Comparison of ENCODE assay signal across 3 cellular contexts in the genomic region with DNA sequence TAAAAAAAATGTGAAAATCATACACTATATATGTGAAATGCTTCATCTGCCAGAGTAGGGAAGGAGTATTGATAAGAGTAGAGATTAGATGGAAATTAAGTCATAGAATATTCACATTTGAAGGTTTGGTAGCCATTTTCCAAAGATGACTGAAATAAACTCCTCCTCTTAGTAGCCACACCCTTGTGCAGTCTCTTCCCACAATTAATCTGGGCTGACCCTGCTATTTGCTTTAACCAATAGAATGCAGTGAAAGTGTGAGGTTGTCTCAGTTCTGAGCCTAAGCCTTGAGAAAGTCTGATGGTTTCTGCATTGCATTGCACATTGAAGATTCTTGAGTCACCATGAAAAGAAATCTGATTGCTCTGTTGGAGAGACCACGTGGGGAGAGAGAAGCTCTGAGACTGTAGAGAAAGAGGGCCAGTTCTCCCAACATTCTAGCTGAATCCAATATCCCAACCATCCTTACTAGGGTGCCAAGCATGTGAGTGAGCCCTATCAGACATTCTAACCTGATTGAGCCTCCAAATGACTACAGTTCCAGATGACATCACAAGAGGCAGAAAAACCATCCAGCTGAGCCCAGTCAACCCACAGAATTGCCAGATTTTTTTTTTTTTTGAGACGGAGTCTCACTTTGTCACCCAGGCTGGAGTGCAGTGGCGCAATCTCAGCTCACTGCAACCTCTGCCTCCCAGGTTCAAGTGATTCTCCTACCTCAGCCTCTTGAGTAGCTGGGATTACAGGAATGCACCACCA.
TF ChIP-seq lines count a peak whose summit lies in the region.

No MANE protein-coding gene starts in this region.

TF ChIP-seq in GM23338, 12 proteins besides CTCF, POLR2A, EP300 and RAD21:
- no peak for TF ChIP-seq JUNB (IDR thresholded peaks at IDR 0.05; ENCODE audit: unreplicated experiment)
- peak; percentile 95 for TF ChIP-seq ZNF331 (CRISPR knock-in tag; IDR thresholded peaks at IDR 0.05; ENCODE audit: low read depth)
- TF ChIP-seq EZH2phosphoT487 (IDR thresholded peaks at IDR 0.05; ENCODE audit: unreplicated experiment), result no peak

TF ChIP-seq in HCT116, 20 proteins besides CTCF, POLR2A, EP300 and RAD21:
- TF ChIP-seq POLR2AphosphoS5 (IDR thresholded peaks at IDR 0.05; ENCODE audit: low read depth, low read length) (no peak), ZNF274 (IDR thresholded peaks at IDR 0.05; ENCODE audit: low read depth, low read length) (no peak), SRF (IDR thresholded peaks at IDR 0.05; ENCODE audit: low read depth) (no peak), TCF7L2 (IDR thresholded peaks at IDR 0.05; ENCODE audit: borderline replicate concordance, extremely low read depth, insufficient read depth, insufficient read length) (no peak), SP1 (IDR thresholded peaks at IDR 0.05; ENCODE audit: low read depth) (no peak), EZH2 (IDR thresholded peaks at IDR 0.05) (no peak), CEBPB (IDR thresholded peaks at IDR 0.05; ENCODE audit: low read depth) (no peak)
- TF ChIP-seq, protein P1, sequence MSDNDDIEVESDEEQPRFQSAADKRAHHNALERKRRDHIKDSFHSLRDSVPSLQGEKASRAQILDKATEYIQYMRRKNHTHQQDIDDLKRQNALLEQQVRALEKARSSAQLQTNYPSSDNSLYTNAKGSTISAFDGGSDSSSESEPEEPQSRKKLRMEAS (IDR thresholded peaks at IDR 0.05), result no peak
- TF ChIP-seq, protein P2, sequence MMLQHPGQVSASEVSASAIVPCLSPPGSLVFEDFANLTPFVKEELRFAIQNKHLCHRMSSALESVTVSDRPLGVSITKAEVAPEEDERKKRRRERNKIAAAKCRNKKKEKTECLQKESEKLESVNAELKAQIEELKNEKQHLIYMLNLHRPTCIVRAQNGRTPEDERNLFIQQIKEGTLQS (IDR thresholded peaks at IDR 0.05), result no peak

TF ChIP-seq in K562, 482 proteins besides CTCF, POLR2A, EP300 and RAD21:
- no peak for TF ChIP-seq FUS (optimal IDR thresholded peaks at IDR 0.05; ENCODE audit: low read depth, low read length)
- TF ChIP-seq, protein P3, sequence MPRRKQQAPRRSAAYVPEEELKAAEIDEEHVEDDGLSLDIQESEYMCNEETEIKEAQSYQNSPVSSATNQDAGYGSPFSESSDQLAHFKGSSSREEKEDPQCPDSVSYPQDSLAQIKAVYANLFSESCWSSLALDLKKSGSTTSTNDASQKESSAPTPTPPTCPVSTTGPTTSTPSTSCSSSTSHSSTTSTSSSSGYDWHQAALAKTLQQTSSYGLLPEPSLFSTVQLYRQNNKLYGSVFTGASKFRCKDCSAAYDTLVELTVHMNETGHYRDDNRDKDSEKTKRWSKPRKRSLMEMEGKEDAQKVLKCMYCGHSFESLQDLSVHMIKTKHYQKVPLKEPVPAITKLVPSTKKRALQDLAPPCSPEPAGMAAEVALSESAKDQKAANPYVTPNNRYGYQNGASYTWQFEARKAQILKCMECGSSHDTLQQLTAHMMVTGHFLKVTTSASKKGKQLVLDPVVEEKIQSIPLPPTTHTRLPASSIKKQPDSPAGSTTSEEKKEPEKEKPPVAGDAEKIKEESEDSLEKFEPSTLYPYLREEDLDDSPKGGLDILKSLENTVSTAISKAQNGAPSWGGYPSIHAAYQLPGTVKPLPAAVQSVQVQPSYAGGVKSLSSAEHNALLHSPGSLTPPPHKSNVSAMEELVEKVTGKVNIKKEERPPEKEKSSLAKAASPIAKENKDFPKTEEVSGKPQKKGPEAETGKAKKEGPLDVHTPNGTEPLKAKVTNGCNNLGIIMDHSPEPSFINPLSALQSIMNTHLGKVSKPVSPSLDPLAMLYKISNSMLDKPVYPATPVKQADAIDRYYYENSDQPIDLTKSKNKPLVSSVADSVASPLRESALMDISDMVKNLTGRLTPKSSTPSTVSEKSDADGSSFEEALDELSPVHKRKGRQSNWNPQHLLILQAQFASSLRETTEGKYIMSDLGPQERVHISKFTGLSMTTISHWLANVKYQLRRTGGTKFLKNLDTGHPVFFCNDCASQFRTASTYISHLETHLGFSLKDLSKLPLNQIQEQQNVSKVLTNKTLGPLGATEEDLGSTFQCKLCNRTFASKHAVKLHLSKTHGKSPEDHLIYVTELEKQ (CRISPR knock-in tag; IDR thresholded peaks at IDR 0.05), result no peak
- TF ChIP-seq, protein P4, sequence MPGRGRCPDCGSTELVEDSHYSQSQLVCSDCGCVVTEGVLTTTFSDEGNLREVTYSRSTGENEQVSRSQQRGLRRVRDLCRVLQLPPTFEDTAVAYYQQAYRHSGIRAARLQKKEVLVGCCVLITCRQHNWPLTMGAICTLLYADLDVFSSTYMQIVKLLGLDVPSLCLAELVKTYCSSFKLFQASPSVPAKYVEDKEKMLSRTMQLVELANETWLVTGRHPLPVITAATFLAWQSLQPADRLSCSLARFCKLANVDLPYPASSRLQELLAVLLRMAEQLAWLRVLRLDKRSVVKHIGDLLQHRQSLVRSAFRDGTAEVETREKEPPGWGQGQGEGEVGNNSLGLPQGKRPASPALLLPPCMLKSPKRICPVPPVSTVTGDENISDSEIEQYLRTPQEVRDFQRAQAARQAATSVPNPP (IDR thresholded peaks at IDR 0.05; ENCODE audit: borderline replicate concordance, insufficient read depth, insufficient read length), result no peak
- TF ChIP-seq ZNF589 (CRISPR knock-in tag; IDR thresholded peaks at IDR 0.05; ENCODE audit: low read depth), result no peak
- 0 out of 2 replicates have a peak, but pooled peaks have one; percentile 13 for TF ChIP-seq CEBPB (tag; IDR thresholded peaks at IDR 0.05)
- TF ChIP-seq, protein P5, sequence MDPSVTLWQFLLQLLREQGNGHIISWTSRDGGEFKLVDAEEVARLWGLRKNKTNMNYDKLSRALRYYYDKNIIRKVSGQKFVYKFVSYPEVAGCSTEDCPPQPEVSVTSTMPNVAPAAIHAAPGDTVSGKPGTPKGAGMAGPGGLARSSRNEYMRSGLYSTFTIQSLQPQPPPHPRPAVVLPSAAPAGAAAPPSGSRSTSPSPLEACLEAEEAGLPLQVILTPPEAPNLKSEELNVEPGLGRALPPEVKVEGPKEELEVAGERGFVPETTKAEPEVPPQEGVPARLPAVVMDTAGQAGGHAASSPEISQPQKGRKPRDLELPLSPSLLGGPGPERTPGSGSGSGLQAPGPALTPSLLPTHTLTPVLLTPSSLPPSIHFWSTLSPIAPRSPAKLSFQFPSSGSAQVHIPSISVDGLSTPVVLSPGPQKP (CRISPR knock-in tag; IDR thresholded peaks at IDR 0.05), result no peak
- no peak for TF ChIP-seq NFRKB (IDR thresholded peaks at IDR 0.05; ENCODE audit: low read depth)
